Comparison of ENCODE assay signal across 24 cellular contexts in the genomic region with DNA sequence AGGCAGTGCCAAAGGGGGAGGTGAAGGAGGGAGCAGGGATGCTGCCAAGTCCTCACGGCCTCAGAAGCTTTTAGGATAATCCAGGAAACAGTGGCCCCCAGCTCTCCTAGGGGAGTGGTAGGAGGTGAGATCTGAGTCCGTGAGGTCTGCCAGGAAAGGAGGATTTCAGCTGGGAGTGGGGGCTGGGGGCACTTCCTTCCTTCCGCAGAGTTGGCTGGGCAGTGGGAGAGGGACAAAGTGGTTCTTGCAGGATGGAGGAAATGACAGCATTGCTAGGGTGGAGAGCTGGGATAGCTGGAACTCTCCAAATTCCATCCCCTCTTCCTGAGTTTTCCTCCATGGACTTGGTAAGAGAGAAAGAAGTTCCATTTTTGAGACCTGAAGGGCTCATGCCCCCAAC. TPM values are rescaled to one million over a fixed set of nuclear protein-coding genes. Genes with fewer than 3 reads are reported as not detected.
"Had no signal": no experiment of that assay in that cellular context is flagged by ENCODE, and none has a peak within 500 bp of the region (broad histone marks: within the 10 kb centered on the region; RNA-seq: fewer than 3 reads in every experiment).

No MANE protein-coding gene starts in this region.

- ATAC-seq: activated CD8-positive, alpha-beta T cell treated with anti-CD3 and anti-CD28 coated beads, Interleukin-2, amount 10 ng/mL, durations not matched to agents 7 days and 5 days; activated T-cell treated with anti-CD3 and anti-CD28 coated beads, Interleukin-2, amount 50 U/mL, for 4 hours; left cardiac atrium; mucosa of descending colon; naive thymus-derived CD4-positive, alpha-beta T cell; psoas muscle; SK-N-SH treated with all-trans-retinoic acid at 6 μM for 48 hours; stimulated activated effector memory CD8-positive, alpha-beta T cell treated with anti-CD3 and anti-CD28 coated beads, Interleukin-12 subunit alpha, Interleukin-12 subunit beta, amount 100 ng/mL, for 72 hours; T-cell had no signal

- H3K4me3 ChIP-seq: esophagus squamous epithelium, mucosa of descending colon, ovary, psoas muscle, right lobe of liver, stomach had no signal

- H3K27ac Mint-ChIP-seq: activated B cell treated with CpG ODN at 0.5 μM for 24 hours; activated CD8-positive, alpha-beta T cell treated with anti-CD3 and anti-CD28 coated beads, Interleukin-2, amount 10 ng/mL, durations not matched to agents 7 days and 5 days; stimulated activated effector memory CD8-positive, alpha-beta T cell treated with anti-CD3 and anti-CD28 coated beads, Interleukin-12 subunit alpha, Interleukin-12 subunit beta, amount 100 ng/mL, for 72 hours had no signal

- H3K9me3 ChIP-seq: esophagus squamous epithelium, mucosa of descending colon, ovary, psoas muscle, right lobe of liver, stomach had no signal

- H3K36me3 Mint-ChIP-seq: naive thymus-derived CD4-positive, alpha-beta T cell; stimulated activated effector memory CD8-positive, alpha-beta T cell treated with anti-CD3 and anti-CD28 coated beads, Interleukin-12 subunit alpha, Interleukin-12 subunit beta, amount 100 ng/mL, for 72 hours; T-cell had no signal

- H3K4me3 Mint-ChIP-seq: activated B cell treated with CpG ODN at 0.5 μM for 24 hours; activated CD8-positive, alpha-beta T cell treated with anti-CD3 and anti-CD28 coated beads, Interleukin-2, amount 10 ng/mL, durations not matched to agents 7 days and 5 days; activated T-cell treated with anti-CD3 and anti-CD28 coated beads, Interleukin-2, amount 50 U/mL, for 4 hours; central memory CD8-positive, alpha-beta T cell; naive thymus-derived CD4-positive, alpha-beta T cell; stimulated activated effector memory CD8-positive, alpha-beta T cell treated with anti-CD3 and anti-CD28 coated beads, Interleukin-12 subunit alpha, Interleukin-12 subunit beta, amount 100 ng/mL, for 72 hours; T-cell had no signal

- H3K27ac ChIP-seq: esophagus squamous epithelium, ovary, psoas muscle, right lobe of liver had no signal

- H3K9me3 Mint-ChIP-seq: activated B cell treated with CpG ODN at 0.5 μM for 24 hours; activated T-cell treated with anti-CD3 and anti-CD28 coated beads, Interleukin-2, amount 50 U/mL, for 4 hours; central memory CD8-positive, alpha-beta T cell; stimulated activated effector memory CD8-positive, alpha-beta T cell treated with anti-CD3 and anti-CD28 coated beads, Interleukin-12 subunit alpha, Interleukin-12 subunit beta, amount 100 ng/mL, for 72 hours; T-cell had no signal

- DNase-seq: activated B cell treated with CpG ODN at 0.5 μM for 24 hours; activated CD4-positive, alpha-beta T cell treated with anti-CD3 and anti-CD28 coated beads for 4 hours; activated CD8-positive, alpha-beta memory T cell treated with anti-CD3 and anti-CD28 coated beads, Interleukin-2, amount 50 U/mL, for 4 hours; activated CD8-positive, alpha-beta T cell treated with anti-CD3 and anti-CD28 coated beads, Interleukin-2, amount 10 ng/mL, durations not matched to agents 7 days and 5 days; activated naive CD4-positive, alpha-beta T cell treated with anti-CD3 and anti-CD28 coated beads, Interleukin-2, amount 50 U/mL, for 16 hours; activated T-cell treated with anti-CD3 and anti-CD28 coated beads, Interleukin-2, amount 50 U/mL, for 4 hours; aorta; cortex of kidney; effector CD8-positive, alpha-beta T cell; esophagus squamous epithelium; left cardiac atrium; mucosa of descending colon; naive thymus-derived CD4-positive, alpha-beta T cell; ovary; psoas muscle; small intestine; stimulated activated CD4-positive, alpha-beta T cell treated with anti-CD3 and anti-CD28 coated beads, Interleukin-4, amount 100 ng/mL, for 24 hours; stomach; T-cell; trophoblast cell had no signal

- H3K36me3 ChIP-seq: esophagus squamous epithelium, ovary, right lobe of liver, stomach had no signal

- H3K27me3 ChIP-seq: ovary had no signal

RNA-seq across cellular contexts. Expression of gene LRRC46, which starts 24.3 kb away (rescaled TPM):
- total RNA-seq: left cardiac atrium, stomach had no signal
